27 cellular contexts compared by ENCODE assay signal in the genomic region with DNA sequence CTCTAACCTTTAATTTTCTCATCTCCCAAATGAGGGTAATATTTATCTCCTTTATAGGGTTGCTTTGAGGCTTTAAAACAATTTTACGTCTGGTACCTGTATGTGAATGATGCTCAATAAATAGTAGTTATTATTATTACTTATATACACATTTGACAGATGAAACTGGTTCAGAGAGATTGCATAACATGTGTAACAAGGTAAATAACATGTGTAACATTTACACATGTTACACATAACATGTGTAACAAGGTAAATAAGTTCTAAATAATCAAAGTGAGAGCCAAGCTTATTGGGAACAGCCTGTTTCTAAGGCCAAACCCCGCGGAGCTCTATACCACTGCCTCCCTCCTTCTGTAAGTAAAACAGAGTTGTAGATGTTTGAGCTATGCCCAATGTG.
"Had no signal": no experiment of that assay in that cellular context is flagged by ENCODE, and none has a peak within 500 bp of the region (broad histone marks: within the 10 kb centered on the region; RNA-seq: fewer than 3 reads in every experiment).

No MANE protein-coding gene starts in this region.

- ATAC-seq: effector memory CD8-positive, alpha-beta T cell; esophagus mucosa; foreskin keratinocyte; gastrocnemius medialis; gastroesophageal sphincter; heart left ventricle had no signal

- H3K4me3 ChIP-seq: colonic mucosa, coronary artery, dorsolateral prefrontal cortex, esophagus muscularis mucosa, esophagus squamous epithelium, gastrocnemius medialis, gastroesophageal sphincter, heart left ventricle had no signal

- FAIRE-seq: colon, endometrium, endothelial cell of umbilical vein, frontal cortex had no signal

- H3K9me3 ChIP-seq: colonic mucosa, esophagus muscularis mucosa, esophagus squamous epithelium, gastrocnemius medialis, gastroesophageal sphincter, heart left ventricle had no signal

- H3K4me1 ChIP-seq: foreskin keratinocyte had no signal

- H3K27me3 ChIP-seq: colonic mucosa, dorsolateral prefrontal cortex, esophagus muscularis mucosa, esophagus squamous epithelium, foreskin keratinocyte, gastrocnemius medialis, gastroesophageal sphincter, heart left ventricle had no signal

- H3K4me3 Mint-ChIP-seq: effector memory CD8-positive, alpha-beta T cell; endodermal cell had no signal

- H3K36me3 ChIP-seq: colonic mucosa, esophagus muscularis mucosa, esophagus squamous epithelium, gastrocnemius medialis, gastroesophageal sphincter, heart left ventricle had no signal

- H3K27me3 Mint-ChIP-seq: effector memory CD8-positive, alpha-beta T cell had no signal

- H3K27ac Mint-ChIP-seq: effector memory CD8-positive, alpha-beta T cell; endodermal cell had no signal

- H3K27ac ChIP-seq: colonic mucosa, coronary artery, dorsolateral prefrontal cortex, epithelial cell of prostate, esophagus muscularis mucosa, esophagus squamous epithelium, foreskin keratinocyte, gastrocnemius medialis, gastroesophageal sphincter, heart left ventricle had no signal

- DNase-seq: colonic mucosa; cortex of kidney; dermis blood vessel endothelial cell; dorsolateral prefrontal cortex; effector CD4-positive, alpha-beta T cell; effector CD8-positive, alpha-beta T cell; effector memory CD4-positive, alpha-beta T cell; effector memory CD8-positive, alpha-beta T cell; endodermal cell; erythroblast; esophagus squamous epithelium; foreskin fibroblast; foreskin keratinocyte; foreskin melanocyte; gastrocnemius medialis; glutamatergic neuron; head of caudate nucleus; heart left ventricle had no signal

- H3K9me3 Mint-ChIP-seq: effector memory CD8-positive, alpha-beta T cell; endodermal cell had no signal
